In the genomic region with DNA sequence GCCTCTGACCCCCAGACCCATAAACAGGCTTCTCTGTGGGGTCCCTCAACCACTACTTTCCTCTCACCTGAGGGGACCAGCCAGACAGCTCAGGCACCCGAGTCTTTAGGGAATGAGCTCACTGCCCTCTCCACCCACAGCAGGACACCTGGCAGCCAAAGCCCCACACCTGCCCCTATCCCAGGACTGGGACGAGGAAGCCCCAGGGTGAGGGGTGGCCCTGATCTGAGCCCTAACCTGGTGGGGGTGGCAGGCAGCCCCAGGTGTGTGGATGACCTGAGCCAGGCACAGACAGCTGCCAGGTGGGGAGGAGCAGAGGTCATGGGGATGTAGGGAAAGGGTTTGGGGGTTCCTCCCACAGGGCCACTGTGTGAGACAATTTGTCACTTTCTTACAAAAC, we compare ENCODE assay signal across 1 cellular context.
TF ChIP-seq lines count a peak whose summit lies in the region.

No MANE protein-coding gene starts in this region.

TF ChIP-seq in GM23338, 12 proteins besides CTCF, POLR2A, EP300 and RAD21:
- TF ChIP-seq, protein P1, sequence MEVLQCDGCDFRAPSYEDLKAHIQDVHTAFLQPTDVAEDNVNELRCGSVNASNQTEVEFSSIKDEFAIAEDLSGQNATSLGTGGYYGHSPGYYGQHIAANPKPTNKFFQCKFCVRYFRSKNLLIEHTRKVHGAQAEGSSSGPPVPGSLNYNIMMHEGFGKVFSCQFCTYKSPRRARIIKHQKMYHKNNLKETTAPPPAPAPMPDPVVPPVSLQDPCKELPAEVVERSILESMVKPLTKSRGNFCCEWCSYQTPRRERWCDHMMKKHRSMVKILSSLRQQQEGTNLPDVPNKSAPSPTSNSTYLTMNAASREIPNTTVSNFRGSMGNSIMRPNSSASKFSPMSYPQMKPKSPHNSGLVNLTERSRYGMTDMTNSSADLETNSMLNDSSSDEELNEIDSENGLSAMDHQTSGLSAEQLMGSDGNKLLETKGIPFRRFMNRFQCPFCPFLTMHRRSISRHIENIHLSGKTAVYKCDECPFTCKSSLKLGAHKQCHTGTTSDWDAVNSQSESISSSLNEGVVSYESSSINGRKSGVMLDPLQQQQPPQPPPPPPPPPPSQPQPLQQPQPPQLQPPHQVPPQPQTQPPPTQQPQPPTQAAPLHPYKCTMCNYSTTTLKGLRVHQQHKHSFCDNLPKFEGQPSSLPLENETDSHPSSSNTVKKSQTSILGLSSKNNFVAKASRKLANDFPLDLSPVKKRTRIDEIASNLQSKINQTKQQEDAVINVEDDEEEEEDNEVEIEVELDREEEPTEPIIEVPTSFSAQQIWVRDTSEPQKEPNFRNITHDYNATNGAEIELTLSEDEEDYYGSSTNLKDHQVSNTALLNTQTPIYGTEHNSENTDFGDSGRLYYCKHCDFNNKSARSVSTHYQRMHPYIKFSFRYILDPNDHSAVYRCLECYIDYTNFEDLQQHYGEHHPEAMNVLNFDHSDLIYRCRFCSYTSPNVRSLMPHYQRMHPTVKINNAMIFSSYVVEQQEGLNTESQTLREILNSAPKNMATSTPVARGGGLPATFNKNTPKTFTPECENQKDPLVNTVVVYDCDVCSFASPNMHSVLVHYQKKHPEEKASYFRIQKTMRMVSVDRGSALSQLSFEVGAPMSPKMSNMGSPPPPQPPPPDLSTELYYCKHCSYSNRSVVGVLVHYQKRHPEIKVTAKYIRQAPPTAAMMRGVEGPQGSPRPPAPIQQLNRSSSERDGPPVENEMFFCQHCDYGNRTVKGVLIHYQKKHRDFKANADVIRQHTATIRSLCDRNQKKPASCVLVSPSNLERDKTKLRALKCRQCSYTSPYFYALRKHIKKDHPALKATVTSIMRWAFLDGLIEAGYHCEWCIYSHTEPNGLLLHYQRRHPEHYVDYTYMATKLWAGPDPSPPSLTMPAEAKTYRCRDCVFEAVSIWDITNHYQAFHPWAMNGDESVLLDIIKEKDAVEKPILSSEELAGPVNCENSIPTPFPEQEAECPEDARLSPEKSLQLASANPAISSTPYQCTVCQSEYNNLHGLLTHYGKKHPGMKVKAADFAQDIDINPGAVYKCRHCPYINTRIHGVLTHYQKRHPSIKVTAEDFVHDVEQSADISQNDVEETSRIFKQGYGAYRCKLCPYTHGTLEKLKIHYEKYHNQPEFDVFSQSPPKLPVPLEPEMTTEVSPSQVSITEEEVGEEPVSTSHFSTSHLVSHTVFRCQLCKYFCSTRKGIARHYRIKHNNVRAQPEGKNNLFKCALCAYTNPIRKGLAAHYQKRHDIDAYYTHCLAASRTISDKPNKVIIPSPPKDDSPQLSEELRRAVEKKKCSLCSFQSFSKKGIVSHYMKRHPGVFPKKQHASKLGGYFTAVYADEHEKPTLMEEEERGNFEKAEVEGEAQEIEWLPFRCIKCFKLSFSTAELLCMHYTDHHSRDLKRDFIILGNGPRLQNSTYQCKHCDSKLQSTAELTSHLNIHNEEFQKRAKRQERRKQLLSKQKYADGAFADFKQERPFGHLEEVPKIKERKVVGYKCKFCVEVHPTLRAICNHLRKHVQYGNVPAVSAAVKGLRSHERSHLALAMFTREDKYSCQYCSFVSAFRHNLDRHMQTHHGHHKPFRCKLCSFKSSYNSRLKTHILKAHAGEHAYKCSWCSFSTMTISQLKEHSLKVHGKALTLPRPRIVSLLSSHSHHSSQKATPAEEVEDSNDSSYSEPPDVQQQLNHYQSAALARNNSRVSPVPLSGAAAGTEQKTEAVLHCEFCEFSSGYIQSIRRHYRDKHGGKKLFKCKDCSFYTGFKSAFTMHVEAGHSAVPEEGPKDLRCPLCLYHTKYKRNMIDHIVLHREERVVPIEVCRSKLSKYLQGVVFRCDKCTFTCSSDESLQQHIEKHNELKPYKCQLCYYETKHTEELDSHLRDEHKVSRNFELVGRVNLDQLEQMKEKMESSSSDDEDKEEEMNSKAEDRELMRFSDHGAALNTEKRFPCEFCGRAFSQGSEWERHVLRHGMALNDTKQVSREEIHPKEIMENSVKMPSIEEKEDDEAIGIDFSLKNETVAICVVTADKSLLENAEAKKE (CRISPR knock-in tag; IDR thresholded peaks at IDR 0.05), result no peak
- TF ChIP-seq, protein P2, sequence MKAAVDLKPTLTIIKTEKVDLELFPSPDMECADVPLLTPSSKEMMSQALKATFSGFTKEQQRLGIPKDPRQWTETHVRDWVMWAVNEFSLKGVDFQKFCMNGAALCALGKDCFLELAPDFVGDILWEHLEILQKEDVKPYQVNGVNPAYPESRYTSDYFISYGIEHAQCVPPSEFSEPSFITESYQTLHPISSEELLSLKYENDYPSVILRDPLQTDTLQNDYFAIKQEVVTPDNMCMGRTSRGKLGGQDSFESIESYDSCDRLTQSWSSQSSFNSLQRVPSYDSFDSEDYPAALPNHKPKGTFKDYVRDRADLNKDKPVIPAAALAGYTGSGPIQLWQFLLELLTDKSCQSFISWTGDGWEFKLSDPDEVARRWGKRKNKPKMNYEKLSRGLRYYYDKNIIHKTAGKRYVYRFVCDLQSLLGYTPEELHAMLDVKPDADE (IDR thresholded peaks at IDR 0.05), result no peak
- TF ChIP-seq EZH2phosphoT487 (IDR thresholded peaks at IDR 0.05; ENCODE audit: unreplicated experiment), result no peak
- TF ChIP-seq ZNF331 (CRISPR knock-in tag; IDR thresholded peaks at IDR 0.05; ENCODE audit: low read depth), result no peak
- no peak for TF ChIP-seq ZNF114 (CRISPR knock-in tag; IDR thresholded peaks at IDR 0.05)
- no peak for TF ChIP-seq JUNB (IDR thresholded peaks at IDR 0.05; ENCODE audit: unreplicated experiment)
- TF ChIP-seq EZH2 (IDR thresholded peaks at IDR 0.05; ENCODE audit: low read depth, unreplicated experiment), result no peak
- TF ChIP-seq STAT1 (IDR thresholded peaks at IDR 0.05; ENCODE audit: unreplicated experiment), result no peak
TF ChIP-seq in GM23338: peak in this region for 0.
